32 cellular contexts compared by ENCODE assay signal in the genomic region with DNA sequence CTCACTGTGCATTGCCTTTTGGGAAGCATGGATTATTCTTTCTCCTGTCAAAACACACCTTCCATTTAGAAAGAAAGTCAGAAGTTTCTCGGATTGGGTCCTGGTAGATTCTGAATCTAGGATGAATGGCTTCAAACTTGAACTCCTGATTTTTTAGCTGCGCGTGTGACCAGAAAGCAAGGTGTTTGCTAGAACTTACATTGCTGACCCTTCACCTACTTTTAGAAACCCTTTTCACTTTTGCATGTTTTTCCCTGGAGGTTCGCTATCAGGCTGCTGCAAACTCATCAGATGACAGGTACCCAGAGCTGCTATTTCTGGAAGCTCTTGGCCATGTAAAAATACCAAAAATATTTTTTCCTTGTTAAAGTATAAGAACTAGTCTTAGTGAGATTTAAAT.
"Had no signal": no experiment of that assay in that cellular context is flagged by ENCODE, and none has a peak within 500 bp of the region (broad histone marks: within the 10 kb centered on the region; RNA-seq: fewer than 3 reads in every experiment).

No MANE protein-coding gene starts in this region.

- H3K27ac ChIP-seq: colonic mucosa, epithelial cell of prostate, foreskin keratinocyte, psoas muscle, skin epidermis, spleen, testis, tibial nerve, upper lobe of left lung had no signal

- H3K27me3 Mint-ChIP-seq: dendritic cell treated with granulocyte-macrophage colony-stimulating factor and Interleukin-4, amounts not matched to agents 40 ng/mL and 50 ng/mL, for 4 days; stimulated activated memory B cell treated with anti-CD40 and anti-IgM and Interleukin-4, amounts not matched to agents 10 μg/mL and 1 μg/mL and 100 μg/mL, for 72 hours had no signal

- H3K4me1 Mint-ChIP-seq: memory B cell; naive thymus-derived CD4-positive, alpha-beta T cell; stimulated activated memory B cell treated with anti-CD40 and anti-IgM and Interleukin-4, amounts not matched to agents 10 μg/mL and 1 μg/mL and 100 μg/mL, for 72 hours had no signal

- H3K4me3 Mint-ChIP-seq: dendritic cell treated with granulocyte-macrophage colony-stimulating factor and Interleukin-4, amounts not matched to agents 40 ng/mL and 50 ng/mL, for 4 days; endodermal cell; immature natural killer cell; memory B cell; naive thymus-derived CD4-positive, alpha-beta T cell; nephron; stimulated activated memory B cell treated with anti-CD40 and anti-IgM and Interleukin-4, amounts not matched to agents 10 μg/mL and 1 μg/mL and 100 μg/mL, for 72 hours had no signal

- H3K36me3 Mint-ChIP-seq: stimulated activated memory B cell treated with anti-CD40 and anti-IgM and Interleukin-4, amounts not matched to agents 10 μg/mL and 1 μg/mL and 100 μg/mL, for 72 hours had no signal

- H3K9me3 ChIP-seq: colonic mucosa, psoas muscle, testis, tibial nerve, upper lobe of left lung had no signal

- H3K9me3 Mint-ChIP-seq: dendritic cell treated with granulocyte-macrophage colony-stimulating factor and Interleukin-4, amounts not matched to agents 40 ng/mL and 50 ng/mL, for 4 days; immature natural killer cell; memory B cell had no signal

- H3K36me3 ChIP-seq: colonic mucosa, spleen, tibial nerve, upper lobe of left lung had no signal

- DNase-seq: colonic mucosa; effector CD8-positive, alpha-beta T cell; endodermal cell; foreskin keratinocyte; glutamatergic neuron; hypothalamus; immature natural killer cell; islet precursor cell; kidney glomerular epithelial cell; left colon; left ventricle myocardium superior; midbrain; naive thymus-derived CD4-positive, alpha-beta T cell; nucleus accumbens; posterior cingulate gyrus; psoas muscle; right cardiac atrium; spleen; stimulated activated CD4-positive, alpha-beta T cell treated with anti-CD3 and anti-CD28 coated beads, Interleukin-4, amount 100 ng/mL, for 4 hours; stimulated activated naive CD8-positive, alpha-beta T cell treated with anti-CD3 and anti-CD28 coated beads, Interleukin-15, Interleukin-2, amounts not matched to agents 100 U/mL and 50 U/mL, for 24 hours; substantia nigra; testis; upper lobe of left lung had no signal

- H3K4me3 ChIP-seq: colonic mucosa, lung, psoas muscle, skin epidermis, spleen, testis, tibial nerve, upper lobe of left lung had no signal

- ATAC-seq: esophagus mucosa; foreskin keratinocyte; left colon; left ventricle myocardium superior; naive thymus-derived CD4-positive, alpha-beta T cell; psoas muscle; right cardiac atrium; stimulated activated memory B cell treated with anti-CD40 and anti-IgM and Interleukin-4, amounts not matched to agents 10 μg/mL and 1 μg/mL and 100 μg/mL, for 72 hours; stimulated activated naive CD8-positive, alpha-beta T cell treated with anti-CD3 and anti-CD28 coated beads, Interleukin-15, Interleukin-2, amounts not matched to agents 100 U/mL and 50 U/mL, for 24 hours had no signal

- H3K27ac Mint-ChIP-seq: dendritic cell treated with granulocyte-macrophage colony-stimulating factor and Interleukin-4, amounts not matched to agents 40 ng/mL and 50 ng/mL, for 4 days; endodermal cell; immature natural killer cell; memory B cell; naive thymus-derived CD4-positive, alpha-beta T cell; nephron; stimulated activated memory B cell treated with anti-CD40 and anti-IgM and Interleukin-4, amounts not matched to agents 10 μg/mL and 1 μg/mL and 100 μg/mL, for 72 hours had no signal

- H3K4me1 ChIP-seq: colonic mucosa, foreskin keratinocyte, psoas muscle, spleen, testis had no signal

- H3K27me3 ChIP-seq: colonic mucosa, spleen, testis, tibial nerve, upper lobe of left lung had no signal
